Comparison of ENCODE assay signal across 1 cellular context in the genomic region with DNA sequence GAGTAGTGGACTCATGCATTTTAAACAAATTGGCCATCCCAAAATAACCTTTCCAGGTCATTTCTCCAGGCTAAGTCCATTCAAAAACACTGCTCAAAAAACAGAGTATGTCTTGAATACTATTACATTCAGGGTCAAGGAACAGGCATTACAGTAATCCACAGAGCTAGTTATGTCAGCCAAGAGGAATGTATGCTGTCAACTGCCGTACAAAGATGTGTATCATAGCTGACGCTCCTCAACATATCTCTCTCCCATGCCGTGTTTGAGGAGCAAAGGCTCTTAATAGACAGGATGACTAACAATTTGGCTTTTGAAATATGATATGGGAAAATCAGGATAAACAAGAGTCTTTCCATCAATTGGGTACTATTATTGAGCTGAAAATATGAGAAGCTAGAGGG.
TF ChIP-seq lines count a peak whose summit lies in the region.

No MANE protein-coding gene starts in this region.

TF ChIP-seq in SK-N-SH treated with all-trans-retinoic acid at 6 μM for 48 hours, 23 proteins besides CTCF, POLR2A, EP300 and RAD21 (continued from another document):
- no peak for TF ChIP-seq TOX (CRISPR knock-in tag; IDR thresholded peaks at IDR 0.05; ENCODE audit: borderline replicate concordance)
- TF ChIP-seq CSDC2 (CRISPR knock-in tag; IDR thresholded peaks at IDR 0.05): no peak
- TF ChIP-seq SNAI2 (CRISPR knock-in tag; IDR thresholded peaks at IDR 0.05): no peak
- TF ChIP-seq, protein P1, sequence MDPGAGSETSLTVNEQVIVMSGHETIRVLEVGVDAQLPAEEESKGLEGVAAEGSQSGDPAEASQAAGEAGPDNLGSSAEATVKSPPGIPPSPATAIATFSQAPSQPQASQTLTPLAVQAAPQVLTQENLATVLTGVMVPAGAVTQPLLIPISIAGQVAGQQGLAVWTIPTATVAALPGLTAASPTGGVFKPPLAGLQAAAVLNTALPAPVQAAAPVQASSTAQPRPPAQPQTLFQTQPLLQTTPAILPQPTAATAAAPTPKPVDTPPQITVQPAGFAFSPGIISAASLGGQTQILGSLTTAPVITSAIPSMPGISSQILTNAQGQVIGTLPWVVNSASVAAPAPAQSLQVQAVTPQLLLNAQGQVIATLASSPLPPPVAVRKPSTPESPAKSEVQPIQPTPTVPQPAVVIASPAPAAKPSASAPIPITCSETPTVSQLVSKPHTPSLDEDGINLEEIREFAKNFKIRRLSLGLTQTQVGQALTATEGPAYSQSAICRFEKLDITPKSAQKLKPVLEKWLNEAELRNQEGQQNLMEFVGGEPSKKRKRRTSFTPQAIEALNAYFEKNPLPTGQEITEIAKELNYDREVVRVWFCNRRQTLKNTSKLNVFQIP (CRISPR knock-in tag; IDR thresholded peaks at IDR 0.05; ENCODE audit: borderline replicate concordance, low read depth): no peak
- TF ChIP-seq, protein P2, sequence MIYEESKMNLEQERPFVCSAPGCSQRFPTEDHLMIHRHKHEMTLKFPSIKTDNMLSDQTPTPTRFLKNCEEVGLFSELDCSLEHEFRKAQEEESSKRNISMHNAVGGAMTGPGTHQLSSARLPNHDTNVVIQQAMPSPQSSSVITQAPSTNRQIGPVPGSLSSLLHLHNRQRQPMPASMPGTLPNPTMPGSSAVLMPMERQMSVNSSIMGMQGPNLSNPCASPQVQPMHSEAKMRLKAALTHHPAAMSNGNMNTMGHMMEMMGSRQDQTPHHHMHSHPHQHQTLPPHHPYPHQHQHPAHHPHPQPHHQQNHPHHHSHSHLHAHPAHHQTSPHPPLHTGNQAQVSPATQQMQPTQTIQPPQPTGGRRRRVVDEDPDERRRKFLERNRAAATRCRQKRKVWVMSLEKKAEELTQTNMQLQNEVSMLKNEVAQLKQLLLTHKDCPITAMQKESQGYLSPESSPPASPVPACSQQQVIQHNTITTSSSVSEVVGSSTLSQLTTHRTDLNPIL (CRISPR knock-in tag; IDR thresholded peaks at IDR 0.05; ENCODE audit: low read depth): peak; percentile 94
- no peak for TF ChIP-seq ZNF8 (CRISPR knock-in tag; IDR thresholded peaks at IDR 0.05)
- TF ChIP-seq OSR1 (CRISPR knock-in tag; IDR thresholded peaks at IDR 0.05): no peak
- TF ChIP-seq ZFP30 (CRISPR knock-in tag; IDR thresholded peaks at IDR 0.05): no peak
- TF ChIP-seq GLIS3 (CRISPR knock-in tag; IDR thresholded peaks at IDR 0.05): 0 out of 2 replicates have a peak, but pooled peaks have one; percentile 36
- no peak for TF ChIP-seq PPARA (CRISPR knock-in tag; IDR thresholded peaks at IDR 0.05; ENCODE audit: borderline replicate concordance)
- TF ChIP-seq, protein P3, sequence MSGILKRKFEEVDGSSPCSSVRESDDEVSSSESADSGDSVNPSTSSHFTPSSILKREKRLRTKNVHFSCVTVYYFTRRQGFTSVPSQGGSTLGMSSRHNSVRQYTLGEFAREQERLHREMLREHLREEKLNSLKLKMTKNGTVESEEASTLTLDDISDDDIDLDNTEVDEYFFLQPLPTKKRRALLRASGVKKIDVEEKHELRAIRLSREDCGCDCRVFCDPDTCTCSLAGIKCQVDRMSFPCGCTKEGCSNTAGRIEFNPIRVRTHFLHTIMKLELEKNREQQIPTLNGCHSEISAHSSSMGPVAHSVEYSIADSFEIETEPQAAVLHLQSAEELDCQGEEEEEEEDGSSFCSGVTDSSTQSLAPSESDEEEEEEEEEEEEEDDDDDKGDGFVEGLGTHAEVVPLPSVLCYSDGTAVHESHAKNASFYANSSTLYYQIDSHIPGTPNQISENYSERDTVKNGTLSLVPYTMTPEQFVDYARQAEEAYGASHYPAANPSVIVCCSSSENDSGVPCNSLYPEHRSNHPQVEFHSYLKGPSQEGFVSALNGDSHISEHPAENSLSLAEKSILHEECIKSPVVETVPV (CRISPR knock-in tag; IDR thresholded peaks at IDR 0.05): no peak
- no peak for TF ChIP-seq ARNTL (CRISPR knock-in tag; IDR thresholded peaks at IDR 0.05; ENCODE audit: borderline replicate concordance, low read depth)
- no peak for TF ChIP-seq RARB (CRISPR knock-in tag; IDR thresholded peaks at IDR 0.05)
- no peak for TF ChIP-seq ZC3H10 (CRISPR knock-in tag; IDR thresholded peaks at IDR 0.05)
- TF ChIP-seq ISL1 (CRISPR knock-in tag; IDR thresholded peaks at IDR 0.05): peak; percentile 78
